In genomic region chr17:83124871-83125514, GRCh38 we compare ENCODE assay signal across 14 cellular contexts. TPM values are rescaled to one million over a fixed set of nuclear protein-coding genes. Genes with fewer than 3 reads are reported as not detected.
DNase-seq lines count a peak whose midpoint lies in the region; ATAC-seq and TF ChIP-seq lines count a peak whose summit lies in the region.
"Had no signal": no experiment of that assay in that cellular context is flagged by ENCODE, and none has a peak within 500 bp of the region (broad histone marks: within the 10 kb centered on the region; RNA-seq: fewer than 3 reads in every experiment).

No MANE protein-coding gene starts in this region.

- POLR2A ChIA-PET in CD4-positive, alpha-beta memory T cell (lab: Charles Lee; ENCODE audit: partially characterized antibody): no interaction called here
- POLR2A ChIA-PET in naive thymus-derived CD4-positive, alpha-beta T cell (lab: Charles Lee): no interaction called here

- peaks cover 0 to 2% (median 0%) of the 10 kb centered on the region in 8 donors for H3K9me3 Mint-ChIP-seq in CD4-positive, alpha-beta memory T cell
- no peaks in the 10 kb centered on the region for H3K9me3 Mint-ChIP-seq in activated T-cell treated with anti-CD3 and anti-CD28 coated beads, Interleukin-2, amount 50 U/mL, for 72 hours
- H3K9me3 Mint-ChIP-seq in naive thymus-derived CD4-positive, alpha-beta T cell: peaks cover 0 to 2% (median 0%) of the 10 kb centered on the region in 11 donors
- H3K9me3 Mint-ChIP-seq: activated naive CD4-positive, alpha-beta T cell treated with anti-CD3 and anti-CD28 coated beads, Interleukin-2, amount 50 U/mL, for 72 hours; mesothelial cell of epicardium had no signal

- peak overlapping the region in 4 of 8 donors; percentile 24 to 84 (median 68) for H3K4me3 Mint-ChIP-seq in CD4-positive, alpha-beta memory T cell
- peak overlapping the region; percentile 51 to 63 for H3K4me3 Mint-ChIP-seq in activated T-cell treated with anti-CD3 and anti-CD28 coated beads, Interleukin-2, amount 50 U/mL, for 72 hours
- peak overlapping the region in 5 of 10 donors; percentile 25 to 61 (median 48) for H3K4me3 Mint-ChIP-seq in naive thymus-derived CD4-positive, alpha-beta T cell
- H3K4me3 Mint-ChIP-seq: mesothelial cell of epicardium had no signal

- H3K27ac Mint-ChIP-seq in CD4-positive, alpha-beta memory T cell: peak overlapping the region in 6 of 7 donors; percentile 50 to 87 (median 82)
- peak overlapping the region; percentile 92 for H3K27ac Mint-ChIP-seq in activated T-cell treated with anti-CD3 and anti-CD28 coated beads, Interleukin-2, amount 50 U/mL, for 72 hours
- H3K27ac Mint-ChIP-seq in naive thymus-derived CD4-positive, alpha-beta T cell: peak overlapping the region in 5 of 9 donors; percentile 41 to 81 (median 52)
- H3K27ac Mint-ChIP-seq: activated naive CD4-positive, alpha-beta T cell treated with anti-CD3 and anti-CD28 coated beads, Interleukin-2, amount 50 U/mL, for 72 hours; mesothelial cell of epicardium had no signal

- H3K36me3 Mint-ChIP-seq in CD4-positive, alpha-beta memory T cell: no peaks in the 10 kb centered on the region
- peaks cover 0 to 2% of the 10 kb centered on the region in 2 donors for H3K36me3 Mint-ChIP-seq in activated T-cell treated with anti-CD3 and anti-CD28 coated beads, Interleukin-2, amount 50 U/mL, for 72 hours (ENCODE audit: insufficient read depth in 2 of 2)
- peaks cover 0 to 2% (median 0%) of the 10 kb centered on the region in 5 donors for H3K36me3 Mint-ChIP-seq in naive thymus-derived CD4-positive, alpha-beta T cell
- H3K36me3 Mint-ChIP-seq: activated naive CD4-positive, alpha-beta T cell treated with anti-CD3 and anti-CD28 coated beads, Interleukin-2, amount 50 U/mL, for 72 hours; mesothelial cell of epicardium had no signal

- CTCF ChIA-PET in CD4-positive, alpha-beta memory T cell (lab: Charles Lee; ENCODE audit: partially characterized antibody): no interaction called here
- CTCF ChIA-PET in naive thymus-derived CD4-positive, alpha-beta T cell (lab: Charles Lee): interaction anchor here (0.6 kb wide), 1 partner anchor 111 kb away, joined by 3 read pairs; no protein-coding TSS in a partner anchor

- H3K27ac ChIP-seq in CD4-positive, alpha-beta memory T cell (ENCODE audit: low read depth, low read length): no peak overlapping the region
- peak overlapping the region; percentile 11 for H3K27ac ChIP-seq in naive thymus-derived CD4-positive, alpha-beta T cell (ENCODE audit: low read depth, low read length)
- no peak overlapping the region for H3K27ac ChIP-seq in brain microvascular endothelial cell
- H3K27ac ChIP-seq: heart right ventricle, vagina had no signal

- intact Hi-C loops in CD4-positive, alpha-beta memory T cell (cut with micrococcal nuclease): no loop called here
- intact Hi-C loops in naive thymus-derived CD4-positive, alpha-beta T cell (cut with micrococcal nuclease): no loop called here

- peak; percentile 26 to 83 (median 57) for DNase-seq in CD4-positive, alpha-beta memory T cell
- DNase-seq in Kasumi-1 (lab: John Stamatoyannopoulos, UW) (peak; percentile 56 to 57), brain microvascular endothelial cell (no peak), islet precursor cell (no peak), foreskin fibroblast (no peak)
- DNase-seq in activated T-cell treated with anti-CD3 and anti-CD28 coated beads, Interleukin-2, amount 50 U/mL, for 72 hours: peak; percentile 66 to 80
- peak in 5 of 9 donors; percentile 8 to 63 (median 23) for DNase-seq in naive thymus-derived CD4-positive, alpha-beta T cell
- DNase-seq: heart right ventricle; NK-92 treated with Interleukin-12 subunit alpha and Interleukin-12 subunit beta, amount 100 ng/mL, for 24 hours had no signal

- ATAC-seq in activated T-cell treated with anti-CD3 and anti-CD28 coated beads, Interleukin-2, amount 50 U/mL, for 72 hours (replicated peaks in 1 of 2): peak; percentile 60 to 73
- ATAC-seq in naive thymus-derived CD4-positive, alpha-beta T cell: peak; percentile 19
- ATAC-seq in GM18858 (IDR thresholded peaks at IDR 0.05; ENCODE audit: unreplicated experiment): no peak
- ATAC-seq: GM12878 had no signal

- H3K4me1 Mint-ChIP-seq in CD4-positive, alpha-beta memory T cell: peaks cover 6 to 32% (median 17%) of the 10 kb centered on the region in 4 donors
- peaks cover 35% of the 10 kb centered on the region for H3K4me1 Mint-ChIP-seq in activated T-cell treated with anti-CD3 and anti-CD28 coated beads, Interleukin-2, amount 50 U/mL, for 72 hours (ENCODE audit: low read depth)
- H3K4me1 Mint-ChIP-seq in naive thymus-derived CD4-positive, alpha-beta T cell: peaks cover 15 to 25% (median 19%) of the 10 kb centered on the region in 7 donors

- H3K9me3 ChIP-seq in CD4-positive, alpha-beta memory T cell (ENCODE audit: control insufficient read depth in 1 of 2, low read length in 2 of 2): no peaks in the 10 kb centered on the region
- H3K9me3 ChIP-seq in naive thymus-derived CD4-positive, alpha-beta T cell (ENCODE audit: control insufficient read depth in 2 of 3, low read length in 3 of 3): no peaks in the 10 kb centered on the region
- H3K9me3 ChIP-seq: heart right ventricle, vagina had no signal

- H3K4me1 ChIP-seq in CD4-positive, alpha-beta memory T cell (ENCODE audit: insufficient read depth, low read length): peaks cover 18% of the 10 kb centered on the region
- peaks cover 10 to 15% of the 10 kb centered on the region in 2 donors for H3K4me1 ChIP-seq in naive thymus-derived CD4-positive, alpha-beta T cell (ENCODE audit: control insufficient read depth in 2 of 2, insufficient read depth in 2 of 2, low read length in 2 of 2)
- H3K4me1 ChIP-seq: vagina had no signal

- H3K4me3 ChIP-seq in CD4-positive, alpha-beta memory T cell (ENCODE audit: low read length in 2 of 2): no peak overlapping the region
- H3K4me3 ChIP-seq in naive thymus-derived CD4-positive, alpha-beta T cell (ENCODE audit: low read length): peak overlapping the region; percentile 23
- no peak overlapping the region for H3K4me3 ChIP-seq in brain microvascular endothelial cell (ENCODE audit: low read depth, low read length)
- no peak overlapping the region for H3K4me3 ChIP-seq in foreskin fibroblast (ENCODE audit: low read depth in 1 of 2, low read length in 2 of 2)
- H3K4me3 ChIP-seq: GM12878, vagina had no signal

- H3K27me3 Mint-ChIP-seq in CD4-positive, alpha-beta memory T cell: peaks cover 18 to 29% of the 10 kb centered on the region in 2 donors
- peaks cover 52% of the 10 kb centered on the region for H3K27me3 Mint-ChIP-seq in activated T-cell treated with anti-CD3 and anti-CD28 coated beads, Interleukin-2, amount 50 U/mL, for 72 hours (ENCODE audit: low read depth)
- H3K27me3 Mint-ChIP-seq in naive thymus-derived CD4-positive, alpha-beta T cell: peaks cover 20 to 51% (median 27%) of the 10 kb centered on the region in 5 donors

- no peaks in the 10 kb centered on the region for H3K27me3 ChIP-seq in CD4-positive, alpha-beta memory T cell (ENCODE audit: insufficient read depth, low read length)
- H3K27me3 ChIP-seq in naive thymus-derived CD4-positive, alpha-beta T cell (ENCODE audit: control insufficient read depth in 2 of 2, insufficient read depth in 2 of 2, low read length in 2 of 2): peaks cover 0 to 4% of the 10 kb centered on the region in 2 donors
- H3K27me3 ChIP-seq in brain microvascular endothelial cell (replicated peaks): no peaks in the 10 kb centered on the region
- H3K27me3 ChIP-seq: vagina had no signal

- H3K36me3 ChIP-seq in CD4-positive, alpha-beta memory T cell (ENCODE audit: insufficient read depth, low read length): no peaks in the 10 kb centered on the region
- H3K36me3 ChIP-seq in naive thymus-derived CD4-positive, alpha-beta T cell (ENCODE audit: control insufficient read depth in 2 of 3, insufficient read depth in 3 of 3, low read length in 3 of 3): no peaks in the 10 kb centered on the region
- H3K36me3 ChIP-seq in brain microvascular endothelial cell (replicated peaks): no peaks in the 10 kb centered on the region
- H3K36me3 ChIP-seq: heart right ventricle, vagina had no signal

- TF ChIP-seq CTCF in brain microvascular endothelial cell (IDR thresholded peaks at IDR 0.05; ENCODE audit: low read depth, low read length, missing control alignments) (no peak), foreskin fibroblast (IDR thresholded peaks at IDR 0.05; ENCODE audit: low read depth, low read length) (no peak)

- in situ Hi-C loops in brain microvascular endothelial cell (cut with HindIII; ENCODE audit: low pct_ligation_motif_present, low sequenced_read_pairs): no loop called here

RNA-seq across cellular contexts. Expression of gene METRNL, which starts 45.6 kb away (rescaled TPM):
- total RNA-seq in CD4-positive, alpha-beta memory T cell: 1 to 10 TPM; 6.2 to 6.5 TPM
- polyA plus RNA-seq in CD4-positive, alpha-beta memory T cell: 1 to 10 TPM in 1 of 2 donors, under 1 TPM in 1; 0.67 to 1.8 TPM
- total RNA-seq in activated T-cell treated with anti-CD3 and anti-CD28 coated beads, Interleukin-2, amount 50 U/mL, for 72 hours: 100 to 1,000 TPM; 137 to 198 TPM
- total RNA-seq in naive thymus-derived CD4-positive, alpha-beta T cell: 100 to 1,000 TPM in 1 of 5 experiments, 10 to 100 TPM in 2, 1 to 10 TPM in 2; 1.0 to 147 (median 10.3) TPM
- not detected for polyA plus RNA-seq in naive thymus-derived CD4-positive, alpha-beta T cell

Comparison
In these comparisons a context has a peak if more than half of its experiments do, and no peak if none do; other contexts are left out.
1. DNase-seq: peak in CD4-positive, alpha-beta memory T cell (5 of 5), Kasumi-1 (2 of 2), activated T-cell treated with anti-CD3 and anti-CD28 coated beads, Interleukin-2, amount 50 U/mL, for 72 hours (2 of 2) and naive thymus-derived CD4-positive, alpha-beta T cell (5 of 9); none in brain microvascular endothelial cell (single experiment), islet precursor cell (single experiment) and foreskin fibroblast (0 of 2).
2. Peak in every context shown above with its lines, with median percentiles within 50 percentile points of each other: H3K27ac Mint-ChIP-seq.